1 cellular context compared by ENCODE assay signal in the genomic region with DNA sequence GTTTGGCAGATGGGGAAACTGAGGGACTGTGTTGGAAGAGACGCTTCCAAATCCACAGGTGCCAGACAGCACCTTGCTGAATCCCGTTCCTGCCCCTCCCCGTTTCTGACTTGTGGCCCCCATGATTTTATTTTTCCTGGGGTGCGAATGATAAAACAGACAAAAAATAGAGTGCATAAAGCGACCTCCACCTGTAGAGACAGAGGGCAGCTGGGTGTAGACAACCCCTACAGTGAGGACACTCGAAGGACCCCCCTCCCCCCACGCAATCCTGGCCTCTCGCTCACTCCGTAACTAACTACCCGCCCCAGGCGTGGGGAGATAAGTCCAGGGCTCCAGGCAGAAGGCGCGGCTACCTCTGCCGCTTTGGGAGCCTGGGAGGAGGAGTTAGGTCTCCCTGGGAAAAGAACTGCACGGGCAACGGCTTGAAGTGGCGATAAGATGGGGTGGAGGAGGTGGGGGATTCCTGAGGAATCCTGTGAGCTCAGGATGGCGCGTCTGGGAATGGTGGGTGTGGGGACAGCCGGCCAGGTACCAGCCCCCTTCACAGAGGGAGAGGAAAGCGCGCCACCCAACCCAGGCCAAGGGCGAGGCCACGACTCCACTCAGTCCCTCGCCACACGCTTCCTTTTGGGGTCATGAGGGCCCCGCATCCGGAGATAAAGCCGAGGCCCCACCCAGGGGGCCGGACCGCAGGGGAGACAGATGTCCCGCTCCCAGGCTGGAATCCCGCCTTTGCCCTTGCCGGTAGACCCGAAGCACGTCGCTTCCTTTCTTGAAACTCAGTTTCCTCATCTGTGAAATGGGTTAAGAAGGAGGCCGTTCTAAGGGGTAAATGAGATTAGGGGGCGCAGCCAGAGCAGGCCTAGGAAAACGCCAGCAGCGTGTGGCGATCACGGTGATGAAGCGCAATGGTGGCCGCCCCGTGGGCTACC.
A peak's percentile ranks its signal among the peaks of the same experiment; 100 is the strongest.
TF ChIP-seq lines count a peak whose summit lies in the region.

No MANE protein-coding gene starts in this region.

TF ChIP-seq in K562, 482 proteins besides CTCF, POLR2A, EP300 and RAD21 (continued from another document and continues in another):
- TF ChIP-seq, protein P1, sequence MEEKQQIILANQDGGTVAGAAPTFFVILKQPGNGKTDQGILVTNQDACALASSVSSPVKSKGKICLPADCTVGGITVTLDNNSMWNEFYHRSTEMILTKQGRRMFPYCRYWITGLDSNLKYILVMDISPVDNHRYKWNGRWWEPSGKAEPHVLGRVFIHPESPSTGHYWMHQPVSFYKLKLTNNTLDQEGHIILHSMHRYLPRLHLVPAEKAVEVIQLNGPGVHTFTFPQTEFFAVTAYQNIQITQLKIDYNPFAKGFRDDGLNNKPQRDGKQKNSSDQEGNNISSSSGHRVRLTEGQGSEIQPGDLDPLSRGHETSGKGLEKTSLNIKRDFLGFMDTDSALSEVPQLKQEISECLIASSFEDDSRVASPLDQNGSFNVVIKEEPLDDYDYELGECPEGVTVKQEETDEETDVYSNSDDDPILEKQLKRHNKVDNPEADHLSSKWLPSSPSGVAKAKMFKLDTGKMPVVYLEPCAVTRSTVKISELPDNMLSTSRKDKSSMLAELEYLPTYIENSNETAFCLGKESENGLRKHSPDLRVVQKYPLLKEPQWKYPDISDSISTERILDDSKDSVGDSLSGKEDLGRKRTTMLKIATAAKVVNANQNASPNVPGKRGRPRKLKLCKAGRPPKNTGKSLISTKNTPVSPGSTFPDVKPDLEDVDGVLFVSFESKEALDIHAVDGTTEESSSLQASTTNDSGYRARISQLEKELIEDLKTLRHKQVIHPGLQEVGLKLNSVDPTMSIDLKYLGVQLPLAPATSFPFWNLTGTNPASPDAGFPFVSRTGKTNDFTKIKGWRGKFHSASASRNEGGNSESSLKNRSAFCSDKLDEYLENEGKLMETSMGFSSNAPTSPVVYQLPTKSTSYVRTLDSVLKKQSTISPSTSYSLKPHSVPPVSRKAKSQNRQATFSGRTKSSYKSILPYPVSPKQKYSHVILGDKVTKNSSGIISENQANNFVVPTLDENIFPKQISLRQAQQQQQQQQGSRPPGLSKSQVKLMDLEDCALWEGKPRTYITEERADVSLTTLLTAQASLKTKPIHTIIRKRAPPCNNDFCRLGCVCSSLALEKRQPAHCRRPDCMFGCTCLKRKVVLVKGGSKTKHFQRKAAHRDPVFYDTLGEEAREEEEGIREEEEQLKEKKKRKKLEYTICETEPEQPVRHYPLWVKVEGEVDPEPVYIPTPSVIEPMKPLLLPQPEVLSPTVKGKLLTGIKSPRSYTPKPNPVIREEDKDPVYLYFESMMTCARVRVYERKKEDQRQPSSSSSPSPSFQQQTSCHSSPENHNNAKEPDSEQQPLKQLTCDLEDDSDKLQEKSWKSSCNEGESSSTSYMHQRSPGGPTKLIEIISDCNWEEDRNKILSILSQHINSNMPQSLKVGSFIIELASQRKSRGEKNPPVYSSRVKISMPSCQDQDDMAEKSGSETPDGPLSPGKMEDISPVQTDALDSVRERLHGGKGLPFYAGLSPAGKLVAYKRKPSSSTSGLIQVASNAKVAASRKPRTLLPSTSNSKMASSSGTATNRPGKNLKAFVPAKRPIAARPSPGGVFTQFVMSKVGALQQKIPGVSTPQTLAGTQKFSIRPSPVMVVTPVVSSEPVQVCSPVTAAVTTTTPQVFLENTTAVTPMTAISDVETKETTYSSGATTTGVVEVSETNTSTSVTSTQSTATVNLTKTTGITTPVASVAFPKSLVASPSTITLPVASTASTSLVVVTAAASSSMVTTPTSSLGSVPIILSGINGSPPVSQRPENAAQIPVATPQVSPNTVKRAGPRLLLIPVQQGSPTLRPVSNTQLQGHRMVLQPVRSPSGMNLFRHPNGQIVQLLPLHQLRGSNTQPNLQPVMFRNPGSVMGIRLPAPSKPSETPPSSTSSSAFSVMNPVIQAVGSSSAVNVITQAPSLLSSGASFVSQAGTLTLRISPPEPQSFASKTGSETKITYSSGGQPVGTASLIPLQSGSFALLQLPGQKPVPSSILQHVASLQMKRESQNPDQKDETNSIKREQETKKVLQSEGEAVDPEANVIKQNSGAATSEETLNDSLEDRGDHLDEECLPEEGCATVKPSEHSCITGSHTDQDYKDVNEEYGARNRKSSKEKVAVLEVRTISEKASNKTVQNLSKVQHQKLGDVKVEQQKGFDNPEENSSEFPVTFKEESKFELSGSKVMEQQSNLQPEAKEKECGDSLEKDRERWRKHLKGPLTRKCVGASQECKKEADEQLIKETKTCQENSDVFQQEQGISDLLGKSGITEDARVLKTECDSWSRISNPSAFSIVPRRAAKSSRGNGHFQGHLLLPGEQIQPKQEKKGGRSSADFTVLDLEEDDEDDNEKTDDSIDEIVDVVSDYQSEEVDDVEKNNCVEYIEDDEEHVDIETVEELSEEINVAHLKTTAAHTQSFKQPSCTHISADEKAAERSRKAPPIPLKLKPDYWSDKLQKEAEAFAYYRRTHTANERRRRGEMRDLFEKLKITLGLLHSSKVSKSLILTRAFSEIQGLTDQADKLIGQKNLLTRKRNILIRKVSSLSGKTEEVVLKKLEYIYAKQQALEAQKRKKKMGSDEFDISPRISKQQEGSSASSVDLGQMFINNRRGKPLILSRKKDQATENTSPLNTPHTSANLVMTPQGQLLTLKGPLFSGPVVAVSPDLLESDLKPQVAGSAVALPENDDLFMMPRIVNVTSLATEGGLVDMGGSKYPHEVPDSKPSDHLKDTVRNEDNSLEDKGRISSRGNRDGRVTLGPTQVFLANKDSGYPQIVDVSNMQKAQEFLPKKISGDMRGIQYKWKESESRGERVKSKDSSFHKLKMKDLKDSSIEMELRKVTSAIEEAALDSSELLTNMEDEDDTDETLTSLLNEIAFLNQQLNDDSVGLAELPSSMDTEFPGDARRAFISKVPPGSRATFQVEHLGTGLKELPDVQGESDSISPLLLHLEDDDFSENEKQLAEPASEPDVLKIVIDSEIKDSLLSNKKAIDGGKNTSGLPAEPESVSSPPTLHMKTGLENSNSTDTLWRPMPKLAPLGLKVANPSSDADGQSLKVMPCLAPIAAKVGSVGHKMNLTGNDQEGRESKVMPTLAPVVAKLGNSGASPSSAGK (IDR thresholded peaks at IDR 0.05): no peak
- TF ChIP-seq, protein P2, sequence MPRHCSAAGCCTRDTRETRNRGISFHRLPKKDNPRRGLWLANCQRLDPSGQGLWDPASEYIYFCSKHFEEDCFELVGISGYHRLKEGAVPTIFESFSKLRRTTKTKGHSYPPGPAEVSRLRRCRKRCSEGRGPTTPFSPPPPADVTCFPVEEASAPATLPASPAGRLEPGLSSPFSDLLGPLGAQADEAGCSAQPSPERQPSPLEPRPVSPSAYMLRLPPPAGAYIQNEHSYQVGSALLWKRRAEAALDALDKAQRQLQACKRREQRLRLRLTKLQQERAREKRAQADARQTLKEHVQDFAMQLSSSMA (CRISPR knock-in tag; IDR thresholded peaks at IDR 0.05): 0 out of 2 replicates have a peak, but pooled peaks have one; percentile 9
- TF ChIP-seq ZNF717 (CRISPR knock-in tag; IDR thresholded peaks at IDR 0.05) (no peak), IRF1 (CRISPR knock-in tag; IDR thresholded peaks at IDR 0.05; ENCODE audit: borderline replicate concordance) (no peak), MECOM (CRISPR knock-in tag; IDR thresholded peaks at IDR 0.05) (no peak), CSDE1 (IDR thresholded peaks at IDR 0.05) (no peak), ZNF407 (IDR thresholded peaks at IDR 0.05; ENCODE audit: low read depth) (peak; percentile 68), ZNF318 (IDR thresholded peaks at IDR 0.05; ENCODE audit: borderline replicate concordance in 1 of 2, low read depth in 1 of 2) (no peak), ZNF3 (CRISPR knock-in tag; IDR thresholded peaks at IDR 0.05) (no peak), BCOR (IDR thresholded peaks at IDR 0.05) (peak; percentile 96), SMARCA5 (IDR thresholded peaks at IDR 0.05) (peak; percentile 90)
